In genomic region chr1:190320952-190321351, GRCh38 we compare ENCODE assay signal across 11 cellular contexts.
A peak's percentile ranks its signal among the peaks of the same experiment; 100 is the strongest.
DNase-seq lines count a peak whose midpoint lies in the region; ATAC-seq, FAIRE-seq and TF ChIP-seq lines count a peak whose summit lies in the region.
"Had no signal": no experiment of that assay in that cellular context is flagged by ENCODE, and none has a peak within 500 bp of the region (broad histone marks: within the 10 kb centered on the region; RNA-seq: fewer than 3 reads in every experiment).

No MANE protein-coding gene starts in this region.

- FAIRE-seq in GM12878 (lab: Jason Lieb, UNC) = no peak

- CTCF ChIA-PET in GM12878 (lab: Yijun Ruan, JAX) = no interaction called here

- no peak overlapping the region for H3K4me3 Mint-ChIP-seq in activated T-cell treated with anti-CD3 and anti-CD28 coated beads, Interleukin-2, amount 50 U/mL, for 72 hours
- H3K4me3 Mint-ChIP-seq: HFFc6 had no signal

- H3K27me3 ChIP-seq in GM12878 (replicated peaks in 1 of 2; ENCODE audit: control insufficient read depth in 2 of 2, insufficient read depth in 2 of 2, low read length in 1 of 2) = no peaks in the 10 kb centered on the region
- H3K27me3 ChIP-seq in neural cell (ENCODE audit: insufficient read depth, low read depth, low read length) = no peaks in the 10 kb centered on the region

- H3K9ac ChIP-seq in GM12878 (ENCODE audit: control insufficient read depth, insufficient read depth, low read length) (no peak overlapping the region), neural cell (ENCODE audit: low read length) (no peak overlapping the region)

- H3K9me3 ChIP-seq in GM12878 (replicated peaks; ENCODE audit: control insufficient read depth, insufficient read depth, low read length) (no peaks in the 10 kb centered on the region), neural cell (ENCODE audit: low read length) (no peaks in the 10 kb centered on the region)

- no peak overlapping the region for H3K27ac ChIP-seq in GM12878 (ENCODE audit: control insufficient read depth, insufficient read depth)
- H3K27ac ChIP-seq in neural cell (ENCODE audit: low read length) = no peak overlapping the region

- H3K4me1 ChIP-seq in GM12878 (ENCODE audit: control insufficient read depth, insufficient read depth, low read length) = no peaks in the 10 kb centered on the region

- RAD21 ChIA-PET in GM12878 (lab: Charles Lee; ENCODE audit: unreplicated experiment) = no interaction called here

- peak; percentile 24; the same call in 1 of the 2 replicates for TF ChIP-seq RAD21 in GM12878 (IDR thresholded peaks at IDR 0.05; ENCODE audit: insufficient read depth, low read depth, low read length)
- TF ChIP-seq RAD21 in neural cell (conservative IDR thresholded peaks at IDR 0.05) = peak; percentile 65

- TF ChIP-seq POLR2A in GM12878 (IDR thresholded peaks at IDR 0.05; ENCODE audit: low read depth, low read length) = no peak

- in situ Hi-C loops in GM12878 (cut with MboI) = no loop called here

- no peaks in the 10 kb centered on the region for H3F3A ChIP-seq in neural cell (ENCODE audit: insufficient read depth, low read length, poor library complexity, severe bottlenecking)

- TF ChIP-seq CTCF in GM12872 (IDR thresholded peaks at IDR 0.05; ENCODE audit: insufficient read depth, low read depth, low read length) (0 out of 3 replicates have a peak, but pooled peaks have one; percentile 2), GM12878 (IDR thresholded peaks at IDR 0.05 in 2 of 3, conservative IDR thresholded peaks at IDR 0.05 in 1 of 3; ENCODE audit: control insufficient read depth in 2 of 3, extremely low read depth in 1 of 3, insufficient read depth in 1 of 3, low read depth in 3 of 3, low read length in 3 of 3) (0 out of 6 replicates have a peak, but pooled peaks of 2 of the 3 experiments have one; percentile 0 to 12), neural cell (IDR thresholded peaks at IDR 0.05; ENCODE audit: poor library complexity, severe bottlenecking) (peak; percentile 50)

- 49% methylated on average over 3 of the region's 3 CpGs for WGBS in GM12878 (ENCODE audit: insufficient coverage, insufficient replicate concordance, low lambda C conversion rate, missing lambda C conversion rate)

- H3K4me3 ChIP-seq in GM12878 = no peak overlapping the region
- H3K4me3 ChIP-seq in neural cell (ENCODE audit: low read length) = no peak overlapping the region

- H4K20me1 ChIP-seq in GM12878 (ENCODE audit: control insufficient read depth, insufficient read depth) (no peaks in the 10 kb centered on the region), neural cell (ENCODE audit: insufficient read depth) (no peaks in the 10 kb centered on the region)

- H2AFZ ChIP-seq in GM12878 (ENCODE audit: control insufficient read depth, low read depth, low read length) (no peak overlapping the region), neural cell (ENCODE audit: low read depth, low read length) (no peak overlapping the region)

- peaks cover 0 to 4% of the 10 kb centered on the region in 2 donors for H3K9me3 Mint-ChIP-seq in activated T-cell treated with anti-CD3 and anti-CD28 coated beads, Interleukin-2, amount 50 U/mL, for 72 hours

- H3K36me3 ChIP-seq in GM12878 (ENCODE audit: control insufficient read depth in 2 of 2, insufficient read depth in 2 of 2, low read length in 1 of 2) (no peaks in the 10 kb centered on the region), neural cell (ENCODE audit: insufficient read depth, low read length) (no peaks in the 10 kb centered on the region)

- SMC1A ChIA-PET in GM12878 (lab: Charles Lee; ENCODE audit: uncharacterized antibody, unreplicated experiment) = no interaction called here

- H3K4me2 ChIP-seq in GM12878 (ENCODE audit: control insufficient read depth, insufficient read depth) (no peak overlapping the region), neural cell (ENCODE audit: low read length) (no peak overlapping the region)

- ATAC-seq in GM12878 = peak; percentile 54; the same call in 1 of the 3 replicates
- ATAC-seq in GM18498 (IDR thresholded peaks at IDR 0.05; ENCODE audit: unreplicated experiment) = no peak
- no peak for ATAC-seq in activated T-cell treated with anti-CD3 and anti-CD28 coated beads, Interleukin-2, amount 50 U/mL, for 72 hours (replicated peaks in 1 of 2)

- no peaks in the 10 kb centered on the region for H3K36me3 Mint-ChIP-seq in activated T-cell treated with anti-CD3 and anti-CD28 coated beads, Interleukin-2, amount 50 U/mL, for 72 hours (ENCODE audit: insufficient read depth in 2 of 2)

- POLR2A ChIA-PET in GM12878 (lab: Charles Lee) = no interaction called here

- intact Hi-C loops in GM12878 (cut with micrococcal nuclease; ENCODE audit: unreplicated experiment) = no loop called here

- DNase-seq in NCI-H460 (ENCODE audit: extremely low read depth, low read depth) (peak; percentile 56), GM12878 (ENCODE audit: low read depth, low spot score) (no peak)
- no peak for DNase-seq in activated CD4-positive, alpha-beta T cell treated with anti-CD3 and anti-CD28 coated beads, Interleukin-2, amount 50 U/mL, for 4 hours
- DNase-seq in activated T-cell treated with anti-CD3 and anti-CD28 coated beads, Interleukin-2, amount 50 U/mL, for 72 hours = no peak
- DNase-seq in stimulated activated CD4-positive, alpha-beta T cell treated with anti-CD3 and anti-CD28 coated beads, Interleukin-12 subunit alpha, Interleukin-12 subunit beta, amount 100 ng/mL, for 4 hours = no peak
- DNase-seq: effector memory CD4-positive, alpha-beta T cell; HFFc6; NCI-H2029 had no signal

- H3K79me2 ChIP-seq in GM12878 (ENCODE audit: control insufficient read depth, insufficient read depth, low read length) = no peaks in the 10 kb centered on the region
- H3K79me2 ChIP-seq in neural cell (replicated peaks; ENCODE audit: insufficient read depth, low read length) = no peaks in the 10 kb centered on the region

- no peaks in the 10 kb centered on the region for H3K4me1 Mint-ChIP-seq in activated T-cell treated with anti-CD3 and anti-CD28 coated beads, Interleukin-2, amount 50 U/mL, for 72 hours (ENCODE audit: low read depth)

- TF ChIP-seq EP300 in GM12878 (IDR thresholded peaks at IDR 0.05; ENCODE audit: borderline replicate concordance in 1 of 2, control insufficient read depth in 1 of 2, low read depth in 2 of 2, low read length in 2 of 2) (no peak), neural cell (conservative IDR thresholded peaks at IDR 0.05; ENCODE audit: poor library complexity, severe bottlenecking) (no peak)

- no peaks in the 10 kb centered on the region for H3K9me2 ChIP-seq in neural cell (ENCODE audit: insufficient read depth, low read length)

- H3K27ac Mint-ChIP-seq in activated T-cell treated with anti-CD3 and anti-CD28 coated beads, Interleukin-2, amount 50 U/mL, for 72 hours = no peak overlapping the region
- H3K27ac Mint-ChIP-seq: HFFc6 had no signal

- BruUV-seq in GM12878 (replicated peaks; lab: Mats Ljungman, UMichigan) = no TSS peak

- no peaks in the 10 kb centered on the region for H3K27me3 Mint-ChIP-seq in activated T-cell treated with anti-CD3 and anti-CD28 coated beads, Interleukin-2, amount 50 U/mL, for 72 hours (ENCODE audit: low read depth)

TF ChIP-seq in GM12878, 131 proteins besides CTCF, POLR2A, EP300 and RAD21:
- TF ChIP-seq PML (IDR thresholded peaks at IDR 0.05; ENCODE audit: low read length) (no peak), IRF3 (IDR thresholded peaks at IDR 0.05) (no peak), POU2F2 (IDR thresholded peaks at IDR 0.05; ENCODE audit: borderline replicate concordance, low read depth, low read length) (no peak), IKZF1 (conservative IDR thresholded peaks at IDR 0.05) (no peak)

TF ChIP-seq in neural cell, 6 proteins besides CTCF, POLR2A, EP300 and RAD21:
- no peak for TF ChIP-seq MXI1 (conservative IDR thresholded peaks at IDR 0.05; ENCODE audit: poor library complexity, severe bottlenecking)
- TF ChIP-seq SMC3 (conservative IDR thresholded peaks at IDR 0.05; ENCODE audit: poor library complexity) = peak; percentile 47
